ENCODE assay signal across 1 cellular context in the genomic region with DNA sequence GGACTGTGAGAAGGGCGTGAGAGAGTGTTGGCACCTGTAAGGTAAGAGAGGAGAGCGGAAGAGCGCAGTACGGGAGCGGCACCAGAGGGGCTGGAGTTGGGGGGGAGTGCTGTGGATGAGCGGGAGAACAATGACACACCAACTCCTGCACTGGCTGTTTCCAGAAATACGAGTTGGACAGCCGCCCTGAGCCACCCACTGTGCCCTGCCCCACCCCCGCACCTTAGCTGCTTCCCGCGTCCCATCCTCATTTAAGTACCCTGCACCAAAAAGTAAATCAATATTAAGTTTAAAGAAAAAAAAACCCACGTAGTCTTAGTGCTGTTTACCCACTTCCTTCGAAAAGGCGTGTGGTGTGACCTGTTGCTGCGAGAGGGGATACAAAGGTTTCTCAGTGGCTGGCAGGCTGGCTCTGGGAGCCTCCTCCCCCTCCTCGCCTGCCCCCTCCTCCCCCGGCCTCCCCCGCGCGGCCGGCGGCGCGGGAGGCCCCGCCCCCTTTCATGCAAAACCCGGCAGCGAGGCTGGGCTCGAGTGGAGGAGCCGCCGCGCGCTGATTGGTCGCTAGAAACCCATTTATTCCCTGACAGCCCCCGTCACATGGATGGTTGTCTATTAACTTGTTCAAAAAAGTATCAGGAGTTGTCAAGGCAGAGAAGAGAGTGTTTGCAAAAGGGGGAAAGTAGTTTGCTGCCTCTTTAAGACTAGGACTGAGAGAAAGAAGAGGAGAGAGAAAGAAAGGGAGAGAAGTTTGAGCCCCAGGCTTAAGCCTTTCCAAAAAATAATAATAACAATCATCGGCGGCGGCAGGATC.
TF ChIP-seq lines count a peak whose summit lies in the region.

A gene (plus strand): TSS at position 601 of the 811 bp plus-strand sequence. CDS start 436 bp downstream, outside the sequence.

TF ChIP-seq in SK-N-SH, 30 proteins besides CTCF, POLR2A, EP300 and RAD21 (continued from another document):
- TF ChIP-seq, protein P1, sequence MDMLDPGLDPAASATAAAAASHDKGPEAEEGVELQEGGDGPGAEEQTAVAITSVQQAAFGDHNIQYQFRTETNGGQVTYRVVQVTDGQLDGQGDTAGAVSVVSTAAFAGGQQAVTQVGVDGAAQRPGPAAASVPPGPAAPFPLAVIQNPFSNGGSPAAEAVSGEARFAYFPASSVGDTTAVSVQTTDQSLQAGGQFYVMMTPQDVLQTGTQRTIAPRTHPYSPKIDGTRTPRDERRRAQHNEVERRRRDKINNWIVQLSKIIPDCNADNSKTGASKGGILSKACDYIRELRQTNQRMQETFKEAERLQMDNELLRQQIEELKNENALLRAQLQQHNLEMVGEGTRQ (IDR thresholded peaks at IDR 0.05; ENCODE audit: borderline replicate concordance, low read depth, low read length): no peak
- TF ChIP-seq TEAD4 (IDR thresholded peaks at IDR 0.05; ENCODE audit: borderline replicate concordance, insufficient read depth) (no peak), MEF2A (IDR thresholded peaks at IDR 0.05; ENCODE audit: borderline replicate concordance, low read depth) (no peak)
